In genomic region chr12:109715310-109716091, GRCh38 we compare ENCODE assay signal across 8 cellular contexts. TPM values are rescaled to one million over a fixed set of nuclear protein-coding genes. Genes with fewer than 3 reads are reported as not detected.
DNase-seq lines count a peak whose midpoint lies in the region; ATAC-seq and TF ChIP-seq lines count a peak whose summit lies in the region.

No MANE protein-coding gene starts in this region.

- WGBS in IMR-90 (ENCODE audit: extremely low coverage in 2 of 2, insufficient read length in 1 of 2), 2 experiments = 50% methylated on average over 2 of the region's 19 CpGs; no CpG with 5 or more reads in 1 of the 2 experiments
- WGBS in prostate gland = 63% methylated on average over 18 of the region's 19 CpGs

- no peak overlapping the region for H3K14ac ChIP-seq in IMR-90 (replicated peaks; ENCODE audit: low read depth, low read length)

- H4K20me1 ChIP-seq in IMR-90 (ENCODE audit: insufficient read depth, low read length) = no peaks in the 10 kb centered on the region; the same call in none of the 2 replicates

- peaks cover 67% of the 10 kb centered on the region for H3K27me3 ChIP-seq in IMR-90 (ENCODE audit: control insufficient read depth, insufficient read depth, low read length)
- peaks cover 0 to 21% of the 10 kb centered on the region in 2 donors for H3K27me3 ChIP-seq in muscle layer of colon (ENCODE audit: control insufficient read depth in 1 of 2, insufficient read depth in 2 of 2, low read length in 2 of 2)
- no peaks in the 10 kb centered on the region for H3K27me3 ChIP-seq in prostate gland (replicated peaks; ENCODE audit: insufficient read depth)

- dilution Hi-C loops in IMR-90 (cut with HindIII; ENCODE audit: low sequenced_read_pairs, unreplicated experiment) = no loop called here

- peaks cover 49% of the 10 kb centered on the region for H3K27me3 Mint-ChIP-seq in activated naive CD8-positive, alpha-beta T cell treated with anti-CD3 and anti-CD28 coated beads, Interleukin-2, amount 50 U/mL, for 24 hours

- DNase-seq in C1 segment of cervical spinal cord (lab: John Stamatoyannopoulos, UW) = peak in 9 of 14 donors; percentile 17 to 56 (median 38)
- no peak for DNase-seq in IMR-90
- peak; percentile 16 for DNase-seq in activated naive CD8-positive, alpha-beta T cell treated with anti-CD3 and anti-CD28 coated beads, Interleukin-2, amount 50 U/mL, for 24 hours
- DNase-seq in stimulated activated CD4-positive, alpha-beta T cell treated with anti-CD3 and anti-CD28 coated beads, Interleukin-4, amount 100 ng/mL, for 4 hours = no peak
- no peak for DNase-seq in prostate gland (ENCODE audit: low spot score)
- DNase-seq in SIG-M5 (lab: John Stamatoyannopoulos, UW) = no peak

- no peak overlapping the region for H3K4me2 ChIP-seq in IMR-90 (ENCODE audit: low read depth, low read length)

- H3K9me1 ChIP-seq in IMR-90 (ENCODE audit: insufficient read depth, low read length) = no peaks in the 10 kb centered on the region

- H3K4me3 Mint-ChIP-seq in activated naive CD8-positive, alpha-beta T cell treated with anti-CD3 and anti-CD28 coated beads, Interleukin-2, amount 50 U/mL, for 24 hours = peak overlapping the region; percentile 32

- in situ Hi-C loops in IMR-90 (cut with MboI; ENCODE audit: low sequenced_read_pairs) = no loop called here

- H3K4me1 ChIP-seq in IMR-90 (ENCODE audit: control insufficient read depth, insufficient read depth, low read length) (peaks cover 2% of the 10 kb centered on the region; the same call in 1 of the 2 replicates), muscle layer of colon (ENCODE audit: insufficient read depth, low read length) (peaks cover 51% of the 10 kb centered on the region), prostate gland (replicated peaks) (peaks cover 10% of the 10 kb centered on the region)

- no peak overlapping the region for H3K4me3 ChIP-seq in IMR-90 (ENCODE audit: insufficient read depth, low read depth, low read length)
- H3K4me3 ChIP-seq in muscle layer of colon (ENCODE audit: low read depth in 1 of 2, low read length in 2 of 2) = peak overlapping the region in 1 of 2 donors; percentile 10
- no peak overlapping the region for H3K4me3 ChIP-seq in prostate gland

- POLR2A ChIA-PET in IMR-90 (lab: Charles Lee; ENCODE audit: unreplicated experiment) = no interaction called here

- no peak overlapping the region for H4K5ac ChIP-seq in IMR-90 (ENCODE audit: low read depth, low read length)

- no peak overlapping the region for H2BK5ac ChIP-seq in IMR-90 (ENCODE audit: low read depth, low read length, poor library complexity, severe bottlenecking)

- no peak overlapping the region for H3K4ac ChIP-seq in IMR-90 (ENCODE audit: low read depth, low read length)

- H4K8ac ChIP-seq in IMR-90 (ENCODE audit: low read depth in 2 of 2, low read length in 2 of 2) = no peak overlapping the region

- H2BK120ac ChIP-seq in IMR-90 (ENCODE audit: low read depth, low read length) = no peak overlapping the region

- no peak overlapping the region for H2BK15ac ChIP-seq in IMR-90 (ENCODE audit: low read depth, low read length)

- peak overlapping the region; percentile 33 for H2AK9ac ChIP-seq in IMR-90 (replicated peaks; ENCODE audit: low read depth, low read length, poor library complexity)

- H3K18ac ChIP-seq in IMR-90 (ENCODE audit: low read depth, low read length) = no peak overlapping the region

- no peak overlapping the region for H4K91ac ChIP-seq in IMR-90 (ENCODE audit: insufficient read depth, low read depth, low read length)

- no peaks in the 10 kb centered on the region for H3K36me3 Mint-ChIP-seq in activated naive CD8-positive, alpha-beta T cell treated with anti-CD3 and anti-CD28 coated beads, Interleukin-2, amount 50 U/mL, for 24 hours (ENCODE audit: low read depth)

- no peaks in the 10 kb centered on the region for H3K9me3 ChIP-seq in IMR-90 (ENCODE audit: control insufficient read depth, insufficient read depth, low read length)
- H3K9me3 ChIP-seq in muscle layer of colon (ENCODE audit: low read length) = no peaks in the 10 kb centered on the region
- no peaks in the 10 kb centered on the region for H3K9me3 ChIP-seq in prostate gland

- TF ChIP-seq CTCF in IMR-90 (conservative IDR thresholded peaks at IDR 0.05; ENCODE audit: low read depth, low read length) = no peak
- no peak for TF ChIP-seq CTCF in prostate gland (IDR thresholded peaks at IDR 0.05)

- CTCF ChIA-PET in IMR-90 (lab: Yijun Ruan, JAX) = no interaction called here

- no peak overlapping the region for H3K27ac ChIP-seq in IMR-90 (ENCODE audit: insufficient read depth, low read length)
- H3K27ac ChIP-seq in muscle layer of colon (ENCODE audit: low read depth, low read length) = peak overlapping the region; percentile 12
- peak overlapping the region in 1 of 2 donors; percentile 23 for H3K27ac ChIP-seq in prostate gland

- no peaks in the 10 kb centered on the region for H3K36me3 ChIP-seq in IMR-90 (ENCODE audit: control insufficient read depth, insufficient read depth, low read length)
- H3K36me3 ChIP-seq in muscle layer of colon (ENCODE audit: insufficient read depth, low read length) = no peaks in the 10 kb centered on the region
- no peaks in the 10 kb centered on the region for H3K36me3 ChIP-seq in prostate gland

- H3K9me3 Mint-ChIP-seq in activated naive CD8-positive, alpha-beta T cell treated with anti-CD3 and anti-CD28 coated beads, Interleukin-2, amount 50 U/mL, for 24 hours = no peaks in the 10 kb centered on the region

- no peak overlapping the region for H3K23ac ChIP-seq in IMR-90 (ENCODE audit: low read depth, low read length)

- no peak overlapping the region for H2BK20ac ChIP-seq in IMR-90 (ENCODE audit: low read depth, low read length)

- ATAC-seq in IMR-90 (ENCODE audit: low read depth) (no peak), GM19463 (IDR thresholded peaks at IDR 0.05; ENCODE audit: unreplicated experiment) (no peak)
- ATAC-seq in activated naive CD8-positive, alpha-beta T cell treated with anti-CD3 and anti-CD28 coated beads, Interleukin-2, amount 50 U/mL, for 24 hours = no peak

- intact Hi-C loops in IMR-90 (cut with micrococcal nuclease) = loop anchor here (5.0 kb wide), 1 partner anchor 57 kb away; no protein-coding TSS in a partner anchor
- intact Hi-C loops in prostate gland (cut with DNase I) = loop anchor here (5.0 to 10.0 kb wide), 2 partner anchors 62 to 121 kb away; no protein-coding TSS in a partner anchor

- H3K9ac ChIP-seq in IMR-90 (ENCODE audit: low read depth, low read length) = no peak overlapping the region
- no peak overlapping the region for H3K9ac ChIP-seq in muscle layer of colon (ENCODE audit: low read length)

- H2AFZ ChIP-seq in IMR-90 (replicated peaks; ENCODE audit: low read length, poor library complexity) = no peak overlapping the region

- BruUV-seq in IMR-90 (replicated peaks; lab: Mats Ljungman, UMichigan) = no TSS peak

- H3K79me1 ChIP-seq in IMR-90 (ENCODE audit: low read depth in 1 of 2, low read length in 2 of 2) = no peaks in the 10 kb centered on the region

- no peak overlapping the region for H2AK5ac ChIP-seq in IMR-90 (ENCODE audit: low read depth, low read length)

- TF ChIP-seq RAD21 in IMR-90 (IDR thresholded peaks at IDR 0.05; ENCODE audit: low read length) = no peak

- H3K27ac Mint-ChIP-seq in activated naive CD8-positive, alpha-beta T cell treated with anti-CD3 and anti-CD28 coated beads, Interleukin-2, amount 50 U/mL, for 24 hours = no peak overlapping the region

- H3K4me1 Mint-ChIP-seq in activated naive CD8-positive, alpha-beta T cell treated with anti-CD3 and anti-CD28 coated beads, Interleukin-2, amount 50 U/mL, for 24 hours = peaks cover 4% of the 10 kb centered on the region

- no peak overlapping the region for H3K56ac ChIP-seq in IMR-90 (ENCODE audit: extremely low read depth, insufficient read depth, low read length)

- no peak for TF ChIP-seq POLR2A in IMR-90 (IDR thresholded peaks at IDR 0.05; ENCODE audit: low read depth, low read length)
- no peak for TF ChIP-seq POLR2A in prostate gland (IDR thresholded peaks at IDR 0.05)

TF ChIP-seq in IMR-90, 13 proteins besides CTCF, POLR2A, EP300 and RAD21:
- TF ChIP-seq CEBPB (IDR thresholded peaks at IDR 0.05; ENCODE audit: low read depth, low read length) = no peak
- no peak for TF ChIP-seq ELK1 (IDR thresholded peaks at IDR 0.05; ENCODE audit: borderline replicate concordance, low read depth, low read length)
- TF ChIP-seq CHD1 (IDR thresholded peaks at IDR 0.05; ENCODE audit: low read depth, low read length) = no peak
- TF ChIP-seq RFX5 (IDR thresholded peaks at IDR 0.05; ENCODE audit: low read depth, low read length) = no peak
- no peak for TF ChIP-seq MAFK (IDR thresholded peaks at IDR 0.05; ENCODE audit: low read depth, low read length)

RNA-seq across cellular contexts. Expression of gene FAM222A, which starts 1.9 kb away (rescaled TPM):
- total RNA-seq in IMR-90 (2012; rRNA removed) (under 0.01 TPM in 2 replicates), prostate gland (10 to 100 TPM in 1 of 2 donors, 1 to 10 TPM in 1; 2.0 to 52.3 TPM)
- 0.32 and 0.43 TPM in 2 replicates for polyA plus RNA-seq in IMR-90 (2012; rRNA removed)
- 0.30 and 0.31 TPM in 2 replicates for polyA plus RNA-seq in IMR-90 (2012; cell fraction: cytosol; rRNA removed)
- polyA plus RNA-seq in IMR-90 (2012; cell fraction: nucleus; rRNA removed; ENCODE audit: low replicate concordance) = 0.08 and 0.27 TPM in 2 replicates

Comparison
In these comparisons a context has a peak if more than half of its experiments do, and no peak if none do; other contexts are left out.
1. DNase-seq: peak in C1 segment of cervical spinal cord (9 of 14) and activated naive CD8-positive, alpha-beta T cell treated with anti-CD3 and anti-CD28 coated beads, Interleukin-2, amount 50 U/mL, for 24 hours (single experiment); none in IMR-90 (single experiment), stimulated activated CD4-positive, alpha-beta T cell treated with anti-CD3 and anti-CD28 coated beads, Interleukin-4, amount 100 ng/mL, for 4 hours (0 of 2), prostate gland (single experiment) and SIG-M5 (single experiment).